ENCODE assay signal across 8 cellular contexts in genomic region chr9:112754578-112754977, GRCh38. TPM values are rescaled to one million over a fixed set of nuclear protein-coding genes. Genes with fewer than 3 reads are reported as not detected.
DNase-seq lines count a peak whose midpoint lies in the region; TF ChIP-seq lines count a peak whose summit lies in the region.

No MANE protein-coding gene starts in this region.

- peak overlapping the region; percentile 31 to 54 (median 53) for H3K4me3 Mint-ChIP-seq in nephron

- peak overlapping the region; percentile 7 to 23 (median 16) for H3K27ac Mint-ChIP-seq in nephron

- H3K36me3 Mint-ChIP-seq in nephron (ENCODE audit: low read depth): no peaks in the 10 kb centered on the region

- no peaks in the 10 kb centered on the region for H3K9me2 ChIP-seq in Karpas-422 (replicated peaks; ENCODE audit: insufficient read depth, low read length)

- H3K9ac ChIP-seq in Karpas-422 (ENCODE audit: low read length): no peak overlapping the region

- H3K27ac ChIP-seq in Karpas-422 (ENCODE audit: low read length) (no peak overlapping the region), angular gyrus (ENCODE audit: low read depth, low read length) (peak overlapping the region; percentile 1)

- H3K4me1 Mint-ChIP-seq in nephron: peaks cover 64% of the 10 kb centered on the region

- no peak for TF ChIP-seq CTCF in nephron (IDR thresholded peaks at IDR 0.05; ENCODE audit: unreplicated experiment in 3 of 3)

- H3K9me3 ChIP-seq in Karpas-422 (ENCODE audit: low read length): no peaks in the 10 kb centered on the region

- H4K20me1 ChIP-seq in Karpas-422 (ENCODE audit: insufficient read depth, low read depth, low read length): 0 out of 2 replicates have a peak, but pooled peaks cover 11% of the 10 kb centered on the region

- peak; percentile 57 for DNase-seq in ELF-1 (ENCODE audit: low read depth, low spot score)
- peak; percentile 42 for DNase-seq in Karpas-422
- DNase-seq in medulla oblongata (ENCODE audit: extremely low spot score): no peak
- DNase-seq in NCI-H345 (lab: John Stamatoyannopoulos, UW): no peak
- no peak for DNase-seq in NCI-H2227 (lab: John Stamatoyannopoulos, UW; ENCODE audit: unreplicated experiment)
- no peak for DNase-seq in hepatic stellate cell (ENCODE audit: low spot score)

- no peaks in the 10 kb centered on the region for H3K27me3 ChIP-seq in Karpas-422 (ENCODE audit: low read length)

- H3K4me3 ChIP-seq in Karpas-422 (ENCODE audit: low read length): no peak overlapping the region

- peaks cover 3% of the 10 kb centered on the region for H3K27me3 Mint-ChIP-seq in nephron (ENCODE audit: low read depth)

- H3K4me2 ChIP-seq in Karpas-422 (ENCODE audit: low read depth, low read length, poor library complexity, severe bottlenecking): no peak overlapping the region

- no peak overlapping the region for H2AFZ ChIP-seq in Karpas-422 (ENCODE audit: low read length)

- no peaks in the 10 kb centered on the region for H3K9me3 Mint-ChIP-seq in nephron

- peaks cover 93% of the 10 kb centered on the region for H3K79me2 ChIP-seq in Karpas-422 (ENCODE audit: low read length)

- no peaks in the 10 kb centered on the region for H3K36me3 ChIP-seq in Karpas-422 (ENCODE audit: insufficient read depth, low read length)

- H3K4me1 ChIP-seq in Karpas-422 (ENCODE audit: low read length): peaks cover 40% of the 10 kb centered on the region

RNA-seq across cellular contexts. Expression of gene SNX30, which starts 4.0 kb away (rescaled TPM):
- 41.1 and 43.8 TPM in 2 replicates for total RNA-seq in Karpas-422 (2014; rRNA removed; shearing (Covaris generic); ENCODE audit: low replicate concordance)

RNA-seq across cellular contexts. Expression of gene INIP, which starts 36.7 kb away (rescaled TPM):
- 37.0 and 51.0 TPM in 2 replicates for total RNA-seq in Karpas-422 (2014; rRNA removed; shearing (Covaris generic); ENCODE audit: low replicate concordance)

Comparison
In these comparisons a context has a peak if more than half of its experiments do, and no peak if none do; other contexts are left out.
1. DNase-seq: peak in ELF-1 (single experiment) and Karpas-422 (single experiment); none in medulla oblongata (single experiment), NCI-H345 (single experiment), NCI-H2227 (single experiment) and hepatic stellate cell (single experiment).